In the genomic region with DNA sequence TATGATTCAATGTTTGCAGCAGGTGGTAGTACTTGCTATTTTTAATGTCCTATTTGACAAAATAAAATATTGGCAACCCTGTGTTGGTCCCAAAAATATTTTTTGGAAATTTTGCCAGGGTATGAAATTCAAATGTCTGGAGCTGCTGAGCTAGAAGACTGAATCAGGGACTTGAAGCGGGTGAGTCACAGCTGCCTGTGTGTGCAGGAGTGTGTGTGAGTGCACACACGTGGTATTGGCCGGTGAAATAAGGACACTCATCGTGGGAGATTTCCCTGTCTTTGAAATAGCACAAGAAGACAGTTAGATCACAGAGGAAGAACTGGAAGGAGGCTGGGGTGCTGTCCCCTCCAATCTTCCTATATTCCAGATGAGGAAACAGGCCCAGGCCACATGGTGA, we compare ENCODE assay signal across 11 cellular contexts.
A peak's percentile ranks its signal among the peaks of the same experiment; 100 is the strongest.
DNase-seq lines count a peak whose midpoint lies in the region; ATAC-seq and TF ChIP-seq lines count a peak whose summit lies in the region.
"Had no signal": no experiment of that assay in that cellular context is flagged by ENCODE, and none has a peak within 500 bp of the region (broad histone marks: within the 10 kb centered on the region; RNA-seq: fewer than 3 reads in every experiment).

No MANE protein-coding gene starts in this region.

- H3K4me3 ChIP-seq in WERI-Rb-1 (ENCODE audit: low read depth, low read length) = no peak overlapping the region
- H3K4me3 ChIP-seq in skeletal muscle cell (ENCODE audit: low read depth, low read length) = no peak overlapping the region
- H3K4me3 ChIP-seq: suprapubic skin had no signal

- ATAC-seq in foreskin keratinocyte (peak; percentile 67), HG02588 (IDR thresholded peaks at IDR 0.05; ENCODE audit: unreplicated experiment) (no peak), GM21528 (IDR thresholded peaks at IDR 0.05; ENCODE audit: low FRiP score, unreplicated experiment) (no peak)

- TF ChIP-seq CTCF in WERI-Rb-1 (IDR thresholded peaks at IDR 0.05; ENCODE audit: low read depth, low read length) (no peak), foreskin keratinocyte (conservative IDR thresholded peaks at IDR 0.05) (no peak)

- no peaks in the 10 kb centered on the region for H3K4me1 ChIP-seq in foreskin keratinocyte

- no peaks in the 10 kb centered on the region for H3K27me3 ChIP-seq in WERI-Rb-1 (ENCODE audit: insufficient read depth, low read depth, severe bottlenecking)
- H3K27me3 ChIP-seq in foreskin keratinocyte = peaks cover 3% of the 10 kb centered on the region
- H3K27me3 ChIP-seq: suprapubic skin had no signal

- DNase-seq in HCEC 1CT (peak; percentile 76), WERI-Rb-1 (no peak), foreskin keratinocyte (peak; percentile 32 to 59), skeletal muscle cell (ENCODE audit: low read depth) (peak; percentile 33), NCI-H748 (lab: John Stamatoyannopoulos, UW; ENCODE audit: unreplicated experiment) (no peak)
- DNase-seq: Calu3; effector memory CD4-positive, alpha-beta T cell; NCI-H146 had no signal

- H3K36me3 ChIP-seq in WERI-Rb-1 = no peaks in the 10 kb centered on the region
- H3K36me3 ChIP-seq: suprapubic skin had no signal

- peaks cover 13% of the 10 kb centered on the region for H3K9me3 ChIP-seq in WERI-Rb-1 (ENCODE audit: severe bottlenecking)
- H3K9me3 ChIP-seq: suprapubic skin had no signal

- H3K27ac ChIP-seq in WERI-Rb-1 = peak overlapping the region; percentile 4
- H3K27ac ChIP-seq in foreskin keratinocyte = no peak overlapping the region
- H3K27ac ChIP-seq: suprapubic skin had no signal

Comparison
In these comparisons a context has a peak if more than half of its experiments do, and no peak if none do; other contexts are left out.
1. DNase-seq: peak in HCEC 1CT (single experiment), foreskin keratinocyte (2 of 2) and skeletal muscle cell (single experiment); none in WERI-Rb-1 (single experiment) and NCI-H748 (single experiment).